Comparison of ENCODE assay signal across 9 cellular contexts in genomic region chr14:91413547-91414474, GRCh38. TPM values are rescaled to one million over a fixed set of nuclear protein-coding genes. Genes with fewer than 3 reads are reported as not detected.
DNase-seq lines count a peak whose midpoint lies in the region; ATAC-seq, FAIRE-seq and TF ChIP-seq lines count a peak whose summit lies in the region.
"Had no signal": no experiment of that assay in that cellular context is flagged by ENCODE, and none has a peak within 500 bp of the region (broad histone marks: within the 10 kb centered on the region; RNA-seq: fewer than 3 reads in every experiment).

No MANE protein-coding gene starts in this region.

- in situ Hi-C loops in GM12878 (cut with MboI), result no loop called here

- TF ChIP-seq POLR2A in GM12878 (IDR thresholded peaks at IDR 0.05; ENCODE audit: low read depth, low read length), result no peak

- peak overlapping the region; percentile 92 for H3K4me2 ChIP-seq in GM12878 (ENCODE audit: control insufficient read depth, insufficient read depth)
- H3K4me2 ChIP-seq in neural cell (ENCODE audit: low read length), result no peak overlapping the region

- 73% methylated on average over 11 of the region's 11 CpGs for WGBS in GM12878 (ENCODE audit: insufficient coverage, insufficient replicate concordance, low lambda C conversion rate, missing lambda C conversion rate)

- ATAC-seq in GM12878 (no peak), GM18502 (IDR thresholded peaks at IDR 0.05; ENCODE audit: poor library complexity, unreplicated experiment) (no peak), left ventricle myocardium superior (no peak), left cardiac atrium (no peak)

- peaks cover 33% of the 10 kb centered on the region for H3K4me1 ChIP-seq in GM12878 (ENCODE audit: control insufficient read depth, insufficient read depth, low read length)

- TF ChIP-seq CTCF in GM06990 (IDR thresholded peaks at IDR 0.05; ENCODE audit: insufficient read depth, low read length, poor library complexity, severe bottlenecking) (no peak), GM12878 (IDR thresholded peaks at IDR 0.05 in 2 of 3, conservative IDR thresholded peaks at IDR 0.05 in 1 of 3; ENCODE audit: control insufficient read depth in 2 of 3, extremely low read depth in 1 of 3, insufficient read depth in 1 of 3, low read depth in 3 of 3, low read length in 3 of 3) (no peak), neural cell (IDR thresholded peaks at IDR 0.05; ENCODE audit: poor library complexity, severe bottlenecking) (no peak)

- TF ChIP-seq EP300 in GM12878 (IDR thresholded peaks at IDR 0.05; ENCODE audit: borderline replicate concordance in 1 of 2, control insufficient read depth in 1 of 2, low read depth in 2 of 2, low read length in 2 of 2), result no peak
- TF ChIP-seq EP300 in neural cell (conservative IDR thresholded peaks at IDR 0.05; ENCODE audit: poor library complexity, severe bottlenecking), result no peak

- FAIRE-seq in GM12878 (lab: Jason Lieb, UNC), result no peak

- POLR2A ChIA-PET in GM12878 (lab: Charles Lee), result interaction anchor here (0.8 to 9.2 kb wide), 12 partner anchors 10 to 90 kb away, joined by 3 to 140 read pairs (median 6); no protein-coding TSS in a partner anchor

- TF ChIP-seq RAD21 in GM12878 (IDR thresholded peaks at IDR 0.05; ENCODE audit: insufficient read depth, low read depth, low read length), result no peak
- TF ChIP-seq RAD21 in neural cell (conservative IDR thresholded peaks at IDR 0.05), result no peak

- DNase-seq in GM06990 (ENCODE audit: extremely low read depth, insufficient read length) (no peak), NCI-H2171 treated with DMSO at 0.1 percent for 48 hours (lab: John Stamatoyannopoulos, UW) (peak; percentile 82), GM12878 (ENCODE audit: low read depth, low spot score) (no peak), left ventricle myocardium superior (no peak), NCI-H1930 (lab: John Stamatoyannopoulos, UW) (no peak), left cardiac atrium (no peak)
- DNase-seq: NCI-H82 had no signal

- SMC1A ChIA-PET in GM12878 (lab: Charles Lee; ENCODE audit: uncharacterized antibody, unreplicated experiment), result interaction anchor here (0.9 to 15.4 kb wide), 11 partner anchors 14 to 98 kb away, joined by 3 to 210 read pairs (median 11); no protein-coding TSS in a partner anchor

- H3K36me3 ChIP-seq in GM06990 (ENCODE audit: control insufficient read depth, insufficient read depth, low read length) (peaks cover 3% of the 10 kb centered on the region), GM12878 (ENCODE audit: control insufficient read depth in 2 of 2, insufficient read depth in 2 of 2, low read length in 1 of 2) (peaks cover 4 to 21% of the 10 kb centered on the region in 2 experiments; a peak in 3 of 4 replicates), neural cell (ENCODE audit: insufficient read depth, low read length) (no peaks in the 10 kb centered on the region)

- no peaks in the 10 kb centered on the region for H3K9me3 ChIP-seq in GM12878 (replicated peaks; ENCODE audit: control insufficient read depth, insufficient read depth, low read length)
- H3K9me3 ChIP-seq in neural cell (ENCODE audit: low read length), result no peaks in the 10 kb centered on the region

- no peaks in the 10 kb centered on the region for H4K20me1 ChIP-seq in GM12878 (ENCODE audit: control insufficient read depth, insufficient read depth)
- H4K20me1 ChIP-seq in neural cell (ENCODE audit: insufficient read depth), result no peaks in the 10 kb centered on the region

- H3K9me2 ChIP-seq in neural cell (ENCODE audit: insufficient read depth, low read length), result no peaks in the 10 kb centered on the region

- CTCF ChIA-PET in GM12878 (lab: Yijun Ruan, JAX), result interaction anchor here (0.7 to 19.0 kb wide), 9 partner anchors 13 to 90 kb away, joined by 3 to 242 read pairs (median 35); no protein-coding TSS in a partner anchor

- H3K4me3 ChIP-seq in GM06990 (replicated peaks; ENCODE audit: low read depth, low read length) (peak overlapping the region; percentile 79), GM12878 (peak overlapping the region; percentile 88), neural cell (ENCODE audit: low read length) (peak overlapping the region; percentile 95)

- H3K27me3 ChIP-seq in GM06990 (replicated peaks; ENCODE audit: control insufficient read depth, insufficient read depth, low read length) (no peaks in the 10 kb centered on the region), GM12878 (replicated peaks in 1 of 2; ENCODE audit: control insufficient read depth in 2 of 2, insufficient read depth in 2 of 2, low read length in 1 of 2) (no peaks in the 10 kb centered on the region), neural cell (ENCODE audit: insufficient read depth, low read depth, low read length) (no peaks in the 10 kb centered on the region)

- H2AFZ ChIP-seq in GM12878 (ENCODE audit: control insufficient read depth, low read depth, low read length), result no peak overlapping the region
- no peak overlapping the region for H2AFZ ChIP-seq in neural cell (ENCODE audit: low read depth, low read length)

- H3K9ac ChIP-seq in GM12878 (ENCODE audit: control insufficient read depth, insufficient read depth, low read length) (peak overlapping the region; percentile 97), neural cell (ENCODE audit: low read length) (no peak overlapping the region)

- H3K79me2 ChIP-seq in GM12878 (ENCODE audit: control insufficient read depth, insufficient read depth, low read length) (peaks cover 90% of the 10 kb centered on the region), neural cell (replicated peaks; ENCODE audit: insufficient read depth, low read length) (peaks cover 58% of the 10 kb centered on the region)

- H3F3A ChIP-seq in neural cell (ENCODE audit: insufficient read depth, low read length, poor library complexity, severe bottlenecking), result no peaks in the 10 kb centered on the region

- intact Hi-C loops in GM12878 (cut with micrococcal nuclease; ENCODE audit: unreplicated experiment) (no loop called here), left ventricle myocardium superior (cut with micrococcal nuclease) (loop anchor here (10.0 kb wide), 1 partner anchor 89 kb away; no protein-coding TSS in a partner anchor), left cardiac atrium (cut with DNase I) (no loop called here)

- peak overlapping the region; percentile 100 for H3K27ac ChIP-seq in GM12878 (ENCODE audit: control insufficient read depth, insufficient read depth)
- no peak overlapping the region for H3K27ac ChIP-seq in neural cell (ENCODE audit: low read length)

- BruUV-seq in GM12878 (replicated peaks; lab: Mats Ljungman, UMichigan), result no TSS peak

- RAD21 ChIA-PET in GM12878 (lab: Charles Lee; ENCODE audit: unreplicated experiment), result interaction anchor here (1.4 to 10.0 kb wide), 9 partner anchors 14 to 95 kb away, joined by 5 to 236 read pairs (median 24); no protein-coding TSS in a partner anchor

TF ChIP-seq in GM12878, 131 proteins besides CTCF, POLR2A, EP300 and RAD21 (continues in another document):
- TF ChIP-seq USF1 (IDR thresholded peaks at IDR 0.05; ENCODE audit: borderline replicate concordance, extremely low read length, insufficient read depth, low read depth, low read length) (peak; percentile 13), ZNF217 (IDR thresholded peaks at IDR 0.05) (peak; percentile 37; the same call in 1 of the 2 replicates), IKZF1 (conservative IDR thresholded peaks at IDR 0.05) (peak; percentile 21; the same call in 1 of the 2 replicates), RAD51 (IDR thresholded peaks at IDR 0.05) (peak; percentile 86), POLR2AphosphoS5 (IDR thresholded peaks at IDR 0.05; ENCODE audit: low read length) (peak; percentile 11; the same call in 1 of the 2 replicates)

TF ChIP-seq in neural cell, 6 proteins besides CTCF, POLR2A, EP300 and RAD21 (continues in another document):
- TF ChIP-seq TAF1 (IDR thresholded peaks at IDR 0.05; ENCODE audit: low read depth) (no peak), MXI1 (conservative IDR thresholded peaks at IDR 0.05; ENCODE audit: poor library complexity, severe bottlenecking) (no peak), EZH2 (IDR thresholded peaks at IDR 0.05; ENCODE audit: borderline replicate concordance, insufficient read depth, low read length, poor library complexity, severe bottlenecking) (no peak), SMC3 (conservative IDR thresholded peaks at IDR 0.05; ENCODE audit: poor library complexity) (no peak), POLR2AphosphoS5 (IDR thresholded peaks at IDR 0.05) (no peak)

RNA-seq across cellular contexts. Expression of gene CCDC88C, which starts 3.8 kb away (rescaled TPM):
- 423 and 447 TPM in 2 replicates for total RNA-seq in GM12878 (2013; cell fraction: nucleolus; rRNA removed)
- total RNA-seq in GM12878 (2014; rRNA removed), result 48.4 and 48.8 TPM in 2 replicates
- 35.7 and 41.3 TPM in 2 replicates for total RNA-seq in GM12878 (2014; rRNA removed; fragmentation: Illumina TruSeq; extraction: Trizol)
- total RNA-seq in GM12878 (2021), result 71.3 and 79.6 TPM in 2 replicates
- polyA plus RNA-seq in GM12878 (2011; ENCODE audit: low read depth), result 18.5 TPM
- 37.2 and 39.7 TPM in 2 replicates for polyA plus RNA-seq in GM12878 (2011; rRNA removed)
- polyA plus RNA-seq in GM12878 (2011; cell fraction: cytosol; rRNA removed), result 37.8 and 40.4 TPM in 2 replicates
- polyA plus RNA-seq in GM12878 (2011; cell fraction: nucleus; rRNA removed), result 123 and 167 TPM in 2 replicates
- polyA plus RNA-seq in GM12878 (2012), result 34.9 and 39.6 TPM in 2 replicates
- polyA plus RNA-seq in GM12878 (2014; fragmentation: Illumina TruSeq; extraction: Trizol), result 20.2 and 31.3 TPM in 2 replicates
- polyA plus RNA-seq in GM12878 (2014; fragmentation: Nextera tagmentation; extraction: Ambion mirVana), result 1 to 10 TPM; 4.0 to 7.0 TPM
- 53.5 and 66.2 TPM in 2 replicates for polyA plus RNA-seq in GM12878 (2014; rRNA removed)
- 10 to 100 TPM; 28.9 to 33.4 TPM for polyA plus RNA-seq in GM12878 (2016; fragmentation: Nextera tagmentation; extraction: Ambion mirVana)
- polyA minus RNA-seq in GM12878 (2011; rRNA and poly(A)+ RNA removed), result 69.8 and 107 TPM in 2 replicates
- 26.6 and 28.2 TPM in 2 replicates for polyA minus RNA-seq in GM12878 (2011; cell fraction: cytosol; rRNA and poly(A)+ RNA removed)
- 97.0 and 159 TPM in 2 replicates for polyA minus RNA-seq in GM12878 (2011; cell fraction: nucleus; rRNA and poly(A)+ RNA removed)
- polyA plus RNA-seq in neural cell, result 20.1 and 33.8 TPM in 2 replicates
- 67.4 and 72.3 TPM in 2 replicates for polyA minus RNA-seq in neural cell
- 3.2 TPM for total RNA-seq in left ventricle myocardium superior
- total RNA-seq in left cardiac atrium, result 1 to 10 TPM; 3.5 to 5.0 TPM
